Comparison of ENCODE assay signal across 20 cellular contexts in genomic region chr11:119513806-119514170, GRCh38.
"Had no signal": no experiment of that assay in that cellular context is flagged by ENCODE, and none has a peak within 500 bp of the region (broad histone marks: within the 10 kb centered on the region; RNA-seq: fewer than 3 reads in every experiment).

No MANE protein-coding gene starts in this region.

- H3K4me2 ChIP-seq: PC-9 had no signal

- H3K27ac ChIP-seq: PC-9, Peyer's patch, SJSA1, SK-N-MC had no signal

- DNase-seq: IMR-90, Karpas-422, KG1, NCI-H1092, NCI-H1105 treated with DMSO at 0.1 percent for 48 hours, NCI-H1417 treated with DMSO at 0.1 percent for 48 hours, NCI-H146, NCI-H1694 treated with DMSO at 0.1 percent for 48 hours, NCI-H1930, NCI-H2081, NCI-H2107, NCI-H774, OCI-M1, PC-9, Peyer's patch, SHP77 treated with DMSO at 0.1 percent for 48 hours had no signal

- H2AFZ ChIP-seq: PC-9 had no signal

- H3K27me3 ChIP-seq: MG63, Peyer's patch, SJSA1 had no signal

- H3K4me3 ChIP-seq: MG63, PC-9, Peyer's patch, SJSA1, SK-N-MC had no signal

- H3K36me3 ChIP-seq: MG63, Peyer's patch, SJSA1 had no signal

- FAIRE-seq: HepG2 had no signal

- H3K9me3 ChIP-seq: MG63, Peyer's patch, SJSA1 had no signal

- H3K4me1 ChIP-seq: Peyer's patch, SJSA1 had no signal
